8 cellular contexts compared by ENCODE assay signal in the genomic region with DNA sequence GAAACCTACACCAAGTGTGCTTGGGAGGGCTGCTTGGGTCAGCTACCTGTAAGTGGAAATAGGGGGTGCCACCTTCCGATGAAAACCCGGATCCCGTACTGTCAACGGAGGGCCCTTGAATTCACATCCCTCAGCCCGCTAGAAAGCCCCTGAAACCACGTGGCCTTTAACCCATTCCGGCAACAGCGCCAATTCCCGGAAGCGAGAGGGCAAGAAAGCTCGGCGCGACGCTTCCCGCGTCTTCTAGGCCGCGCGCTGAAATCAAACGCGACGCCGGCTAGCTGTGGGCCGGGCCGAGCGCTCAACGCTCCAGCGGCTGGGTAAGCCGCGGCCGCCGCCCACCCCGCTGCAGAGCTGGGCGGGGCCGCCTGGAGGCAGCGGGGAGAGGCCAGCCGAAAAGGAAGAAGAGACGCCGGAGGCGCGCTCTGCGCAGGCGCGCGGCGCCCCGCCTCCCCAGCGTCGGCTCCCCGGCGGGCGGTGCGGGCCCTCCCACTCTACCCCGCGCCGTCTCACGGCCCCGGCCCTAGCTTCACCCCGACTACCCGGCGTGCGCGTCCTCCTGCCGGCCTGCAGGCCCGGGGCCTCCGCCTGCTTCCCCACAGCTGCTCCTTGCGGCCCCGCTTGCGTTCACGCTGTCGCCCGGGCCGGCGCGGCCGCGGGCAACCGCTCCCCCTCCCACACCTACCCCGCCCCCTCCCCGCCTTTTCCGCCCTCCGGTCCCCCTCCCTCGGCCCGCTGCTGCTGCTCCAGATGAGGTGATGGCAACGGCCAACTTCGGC. TPM values are rescaled to one million over a fixed set of nuclear protein-coding genes. Genes with fewer than 3 reads are reported as not detected.
DNase-seq lines count a peak whose midpoint lies in the region; ATAC-seq and FAIRE-seq lines count a peak whose summit lies in the region.

A gene (plus strand): TSS at position 492 of the 779 bp plus-strand sequence. CDS start 267 bp downstream, at position 759.

- FAIRE-seq in GM18507 (lab: Jason Lieb, UNC) (peak; percentile 96), urothelium cell line (lab: Jason Lieb, UNC) (peak; percentile 68)

- H3K9me3 ChIP-seq in right cardiac atrium (ENCODE audit: control insufficient read depth, low read length), result no peaks in the 10 kb centered on the region

- intact Hi-C loops in T-helper 2 cell treated with Interferon-gamma antibody and Interleukin-4, amounts not matched to agents 100 ng/mL and 5 ng/mL, for 36 hours (cut with micrococcal nuclease), result loop anchor here (1.0 to 5.0 kb wide), 10 partner anchors 9 to 974 kb away; a partner anchor contains a TSS
- intact Hi-C loops in right cardiac atrium (cut with DNase I), result no loop called here

- peak within 1 kb of the TSS; percentile 85 for H3K27ac ChIP-seq in right cardiac atrium (ENCODE audit: low read length)

- under 1% methylated on average over 86 of the region's 86 CpGs for WGBS in right cardiac atrium

- H3K4me1 ChIP-seq in right cardiac atrium (ENCODE audit: control insufficient read depth, insufficient read depth, low read length), result peaks cover 3% of the 10 kb centered on the region

- H3K27me3 ChIP-seq in right cardiac atrium (ENCODE audit: control insufficient read depth, insufficient read depth), result no peaks in the 10 kb centered on the region

- DNase-seq in GM18507 (ENCODE audit: extremely low spot score, insufficient read length, low read depth), result peak; percentile 95
- DNase-seq in NCI-H1930 (lab: John Stamatoyannopoulos, UW), result peak; percentile 82 to 87
- peak in 57 of 58 donors; percentile 46 to 92 (median 85) for DNase-seq in anterior cingulate cortex (lab: John Stamatoyannopoulos, UW)
- peak; percentile 92 to 97 (median 96) for DNase-seq in right cardiac atrium
- DNase-seq in pulmonary artery endothelial cell (ENCODE audit: low read depth, low spot score), result peak; percentile 64
- DNase-seq in urothelium cell line (ENCODE audit: low spot score), result peak; percentile 98

- ATAC-seq in HG02973 (IDR thresholded peaks at IDR 0.05; ENCODE audit: unreplicated experiment) (peak; percentile 92), right cardiac atrium (peak; percentile 99 to 100)

- peak within 1 kb of the TSS; percentile 92 for H3K4me3 ChIP-seq in right cardiac atrium (ENCODE audit: low read length)

RNA-seq across cellular contexts. Expression of the gene that starts here (rescaled TPM):
- 174 and 177 TPM in 2 replicates for total RNA-seq in T-helper 2 cell treated with Interferon-gamma antibody and Interleukin-4, amounts not matched to agents 100 ng/mL and 5 ng/mL, for 36 hours
- total RNA-seq in right cardiac atrium (10 to 100 TPM; 12.9 to 15.5 (median 14.7) TPM), pulmonary artery endothelial cell (72.1 and 82.8 TPM in 2 replicates)
- polyA plus RNA-seq in right cardiac atrium, result 2.7 TPM

Comparison
In these comparisons a context has a peak if more than half of its experiments do, and no peak if none do; other contexts are left out.
1. Peak in every context shown above with its lines: DNase-seq, ATAC-seq, H3K4me3 ChIP-seq and H3K27ac ChIP-seq.